27 cellular contexts compared by ENCODE assay signal in genomic region chr4:11525085-11525484, GRCh38.
"Had no signal": no experiment of that assay in that cellular context is flagged by ENCODE, and none has a peak within 500 bp of the region (broad histone marks: within the 10 kb centered on the region; RNA-seq: fewer than 3 reads in every experiment).

No MANE protein-coding gene starts in this region.

- H3K4me1 ChIP-seq: adrenal gland, ascending aorta, parathyroid adenoma, psoas muscle, sigmoid colon, uterus had no signal

- H3K9ac ChIP-seq: parathyroid adenoma had no signal

- DNase-seq: activated CD4-positive, alpha-beta T cell treated with anti-CD3 and anti-CD28 coated beads for 4 hours; activated CD4-positive, alpha-beta T cell treated with anti-CD3 and anti-CD28 coated beads, Interleukin-2, amount 50 U/mL, for 4 hours; activated effector memory CD4-positive, alpha-beta T cell treated with anti-CD3 and anti-CD28 coated beads, Interleukin-2, amount 50 U/mL, for 16 hours; activated naive CD4-positive, alpha-beta T cell treated with anti-CD3 and anti-CD28 coated beads for 36 hours; activated naive CD8-positive, alpha-beta T cell treated with anti-CD3 and anti-CD28 coated beads for 36 hours; activated T-cell treated with anti-CD3 and anti-CD28 coated beads for 4 hours; adrenal gland; brain microvascular endothelial cell; central memory CD4-positive, alpha-beta T cell; erythroblast; head of caudate nucleus; hippocampal formation; kidney; left colon; midbrain; naive thymus-derived CD8-positive, alpha-beta T cell; occipital lobe; psoas muscle; sigmoid colon; small intestine; stimulated activated CD4-positive, alpha-beta T cell treated with anti-CD3 and anti-CD28 coated beads, Interleukin-4, amount 100 ng/mL, for 24 hours; T-helper 1 cell; uterus had no signal

- H3K79me2 ChIP-seq: parathyroid adenoma had no signal

- H3K36me3 ChIP-seq: adrenal gland, ascending aorta, brain microvascular endothelial cell, sigmoid colon, uterus had no signal

- ATAC-seq: left colon; naive thymus-derived CD8-positive, alpha-beta T cell; psoas muscle; stimulated activated effector memory CD8-positive, alpha-beta T cell treated with anti-CD3 and anti-CD28 coated beads, Interleukin-12 subunit alpha, Interleukin-12 subunit beta, amount 100 ng/mL, for 72 hours had no signal

- H3K9me3 ChIP-seq: adrenal gland, ascending aorta, psoas muscle, sigmoid colon, uterus had no signal

- H3K27me3 ChIP-seq: adrenal gland, ascending aorta, brain microvascular endothelial cell, sigmoid colon, uterus had no signal

- H2AFZ ChIP-seq: parathyroid adenoma had no signal

- H3K4me3 ChIP-seq: adrenal gland, ascending aorta, psoas muscle, sigmoid colon, uterus had no signal

- H3K27ac ChIP-seq: adrenal gland, ascending aorta, brain microvascular endothelial cell, parathyroid adenoma, psoas muscle, sigmoid colon, uterus, VCaP had no signal
